In genomic region chr1:196732526-196732925, GRCh38 we compare ENCODE assay signal across 17 cellular contexts. TPM values are rescaled to one million over a fixed set of nuclear protein-coding genes. Genes with fewer than 3 reads are reported as not detected.
DNase-seq lines count a peak whose midpoint lies in the region; ATAC-seq and TF ChIP-seq lines count a peak whose summit lies in the region.
"Had no signal": no experiment of that assay in that cellular context is flagged by ENCODE, and none has a peak within 500 bp of the region (broad histone marks: within the 10 kb centered on the region; RNA-seq: fewer than 3 reads in every experiment).

No MANE protein-coding gene starts in this region.

- H3K36me3 ChIP-seq in BJ (ENCODE audit: control insufficient read depth, insufficient read depth, low read length) (no peaks in the 10 kb centered on the region; the same call in 1 of the 2 replicates), kidney epithelial cell (ENCODE audit: control insufficient read depth, insufficient read depth, low read length) (no peaks in the 10 kb centered on the region)
- H3K36me3 ChIP-seq: BLaER1, upper lobe of left lung had no signal

- CTCF ChIA-PET in BJ (lab: Yijun Ruan, JAX): interaction anchor here (3.3 kb wide), 1 partner anchor 9 kb away, joined by 18 read pairs; no protein-coding TSS in a partner anchor

- ATAC-seq in HG03342 (IDR thresholded peaks at IDR 0.05; ENCODE audit: unreplicated experiment) (no peak), GM18520 (IDR thresholded peaks at IDR 0.05; ENCODE audit: unreplicated experiment) (no peak)
- ATAC-seq: heart left ventricle; stimulated activated effector memory CD8-positive, alpha-beta T cell treated with anti-CD3 and anti-CD28 coated beads, Interleukin-12 subunit alpha, Interleukin-12 subunit beta, amount 100 ng/mL, for 72 hours had no signal

- POLR2A ChIA-PET in BJ (lab: Charles Lee): no interaction called here

- DNase-seq in BJ (ENCODE audit: low read depth) (no peak), HFF-Myc (ENCODE audit: extremely low read depth, low read depth) (no peak), kidney epithelial cell (ENCODE audit: low read depth) (no peak), NCI-H1105 (lab: John Stamatoyannopoulos, UW) (no peak)
- DNase-seq in stimulated activated naive CD4-positive, alpha-beta T cell treated with Interleukin-2 at 50 U/mL for 16 hours (lab: John Stamatoyannopoulos, UW): no peak
- DNase-seq: activated CD4-positive, alpha-beta memory T cell treated with anti-CD3 and anti-CD28 coated beads, Interleukin-2, amount 10 ng/mL, durations not matched to agents 7 days and 5 days; cortex of kidney; heart left ventricle; NCI-H1092 treated with DMSO at 0.1 percent for 48 hours; NCI-H2171 treated with DMSO at 0.1 percent for 48 hours; upper lobe of left lung had no signal

- H3K4me3 ChIP-seq in BJ (ENCODE audit: low read depth, low read length) (no peak overlapping the region), HFF-Myc (replicated peaks; ENCODE audit: low read depth, low read length) (no peak overlapping the region), WI38 (ENCODE audit: low read depth, low read length) (no peak overlapping the region), kidney epithelial cell (ENCODE audit: low read depth, low read length) (no peak overlapping the region)
- H3K4me3 ChIP-seq: BLaER1, heart left ventricle, upper lobe of left lung had no signal

- peak; percentile 5; the same call in 1 of the 2 replicates for TF ChIP-seq CTCF in BJ (IDR thresholded peaks at IDR 0.05; ENCODE audit: insufficient read depth, low read depth, low read length)
- peak; percentile 29 for TF ChIP-seq CTCF in HFF-Myc (IDR thresholded peaks at IDR 0.05; ENCODE audit: low read depth, low read length, missing control alignments)
- TF ChIP-seq CTCF in WI38 (IDR thresholded peaks at IDR 0.05; ENCODE audit: low read depth, low read length): 0 out of 2 replicates have a peak, but pooled peaks have one; percentile 8
- TF ChIP-seq CTCF in kidney epithelial cell (IDR thresholded peaks at IDR 0.05; ENCODE audit: insufficient read depth, low read length, poor library complexity, severe bottlenecking): peak; percentile 6

- H3K27me3 ChIP-seq in BJ (ENCODE audit: control insufficient read depth, insufficient read depth, low read length) (no peaks in the 10 kb centered on the region), kidney epithelial cell (ENCODE audit: control insufficient read depth, insufficient read depth, low read length) (no peaks in the 10 kb centered on the region)
- H3K27me3 ChIP-seq: BLaER1, heart left ventricle, upper lobe of left lung had no signal

RNA-seq across cellular contexts. Expression of gene CFHR3, which starts 42.1 kb away (rescaled TPM):
- polyA plus RNA-seq in BJ (2011; rRNA removed): not detected in 2 replicates
- polyA minus RNA-seq in BJ (2011; rRNA and poly(A)+ RNA removed): not detected in 2 replicates
- total RNA-seq in kidney epithelial cell: not detected in 2 replicates
- total RNA-seq: activated CD4-positive, alpha-beta memory T cell treated with anti-CD3 and anti-CD28 coated beads, Interleukin-2, amount 10 ng/mL, durations not matched to agents 7 days and 5 days; mononuclear cell had no signal
